In the genomic region with DNA sequence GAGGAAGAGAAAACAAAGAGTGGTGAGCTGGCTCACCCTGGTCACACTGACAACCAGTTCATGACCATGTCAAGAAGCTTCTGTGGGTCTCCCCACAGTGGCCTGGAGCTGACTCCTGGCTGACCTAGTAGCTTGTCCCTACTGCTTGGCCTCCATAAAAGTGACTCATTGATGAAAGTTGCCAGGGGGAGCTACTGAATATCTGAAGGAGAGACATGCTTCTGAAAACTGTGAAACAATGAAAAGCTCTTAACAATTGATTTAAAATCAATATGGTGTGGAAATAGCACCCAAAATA, we compare ENCODE assay signal across 28 cellular contexts. TPM values are rescaled to one million over a fixed set of nuclear protein-coding genes. Genes with fewer than 3 reads are reported as not detected.
A peak's percentile ranks its signal among the peaks of the same experiment; 100 is the strongest.
DNase-seq lines count a peak whose midpoint lies in the region; ATAC-seq and TF ChIP-seq lines count a peak whose summit lies in the region.
"Had no signal": no experiment of that assay in that cellular context is flagged by ENCODE, and none has a peak within 500 bp of the region (broad histone marks: within the 10 kb centered on the region; RNA-seq: fewer than 3 reads in every experiment).

No MANE protein-coding gene starts in this region.

- peaks cover 14% of the 10 kb centered on the region for H3K4me1 Mint-ChIP-seq in activated naive CD8-positive, alpha-beta T cell treated with anti-CD3 and anti-CD28 coated beads, Interleukin-2, amount 10 ng/mL, durations not matched to agents 7 days and 5 days
- peaks cover 4% of the 10 kb centered on the region for H3K4me1 Mint-ChIP-seq in activated naive CD8-positive, alpha-beta T cell treated with anti-CD3 and anti-CD28 coated beads, Interleukin-2, amount 50 U/mL, for 24 hours
- H3K4me1 Mint-ChIP-seq in GM23338 = peaks cover 5% of the 10 kb centered on the region; the same call in 2 of the 3 replicates

- no peak overlapping the region for H2AFZ ChIP-seq in GM23338

- no peak for ATAC-seq in activated naive CD8-positive, alpha-beta T cell treated with anti-CD3 and anti-CD28 coated beads, Interleukin-2, amount 10 ng/mL, durations not matched to agents 7 days and 5 days (ENCODE audit: low read depth)
- no peak for ATAC-seq in activated naive CD8-positive, alpha-beta T cell treated with anti-CD3 and anti-CD28 coated beads, Interleukin-2, amount 50 U/mL, for 24 hours
- ATAC-seq in GM23338 (no peak), GM18502 (IDR thresholded peaks at IDR 0.05; ENCODE audit: poor library complexity, unreplicated experiment) (no peak), GM18498 (IDR thresholded peaks at IDR 0.05; ENCODE audit: unreplicated experiment) (no peak)
- ATAC-seq: foreskin keratinocyte, left lung, Right ventricle myocardium inferior had no signal

- DNase-seq in activated naive CD8-positive, alpha-beta T cell treated with anti-CD3 and anti-CD28 coated beads, Interleukin-2, amount 10 ng/mL, durations not matched to agents 7 days and 5 days = no peak
- DNase-seq in activated naive CD8-positive, alpha-beta T cell treated with anti-CD3 and anti-CD28 coated beads, Interleukin-2, amount 50 U/mL, for 24 hours = no peak
- peak; percentile 73 for DNase-seq in MG63
- peak; percentile 8 for DNase-seq in choroid plexus epithelial cell (ENCODE audit: low read depth)
- DNase-seq in renal cortical epithelial cell (ENCODE audit: low read depth) = peak; percentile 3
- no peak for DNase-seq in GM23338 (ENCODE audit: low spot score)
- DNase-seq: activated CD4-positive, alpha-beta T cell treated with anti-CD3 and anti-CD28 coated beads, Interleukin-2, amount 50 U/mL, for 1 hour; cerebellar nuclear complex; foreskin keratinocyte; KG1; MV-4-11; naive thymus-derived CD8-positive, alpha-beta T cell; NCI-H2029; NCI-H2227 treated with DMSO at 0.1 percent for 48 hours; NCI-H82; occipital lobe; stimulated activated CD4-positive, alpha-beta T cell treated with anti-CD3 and anti-CD28 coated beads, Interleukin-4, amount 100 ng/mL, for 4 hours; testis; uterus; WERI-Rb-1 had no signal

- H3K27me3 ChIP-seq in MG63 (no peaks in the 10 kb centered on the region), GM23338 (ENCODE audit: insufficient read depth) (no peaks in the 10 kb centered on the region)
- H3K27me3 ChIP-seq: BLaER1, left lung, testis, uterus had no signal

- peaks cover 23% of the 10 kb centered on the region for H3K27me3 Mint-ChIP-seq in activated naive CD8-positive, alpha-beta T cell treated with anti-CD3 and anti-CD28 coated beads, Interleukin-2, amount 10 ng/mL, durations not matched to agents 7 days and 5 days
- H3K27me3 Mint-ChIP-seq in activated naive CD8-positive, alpha-beta T cell treated with anti-CD3 and anti-CD28 coated beads, Interleukin-2, amount 50 U/mL, for 24 hours = no peaks in the 10 kb centered on the region
- peaks cover 10% of the 10 kb centered on the region for H3K27me3 Mint-ChIP-seq in GM23338 (ENCODE audit: insufficient read depth, low read depth, poor library complexity)
- H3K27me3 Mint-ChIP-seq: activated naive CD4-positive, alpha-beta T cell treated with anti-CD3 and anti-CD28 coated beads, Interleukin-2, amount 50 U/mL, for 24 hours; naive thymus-derived CD8-positive, alpha-beta T cell had no signal

- no peaks in the 10 kb centered on the region for H3K36me3 Mint-ChIP-seq in activated naive CD8-positive, alpha-beta T cell treated with anti-CD3 and anti-CD28 coated beads, Interleukin-2, amount 10 ng/mL, durations not matched to agents 7 days and 5 days
- no peaks in the 10 kb centered on the region for H3K36me3 Mint-ChIP-seq in activated naive CD8-positive, alpha-beta T cell treated with anti-CD3 and anti-CD28 coated beads, Interleukin-2, amount 50 U/mL, for 24 hours (ENCODE audit: low read depth)
- no peaks in the 10 kb centered on the region for H3K36me3 Mint-ChIP-seq in GM23338 (ENCODE audit: low read depth)
- H3K36me3 Mint-ChIP-seq: activated naive CD4-positive, alpha-beta T cell treated with anti-CD3 and anti-CD28 coated beads, Interleukin-2, amount 50 U/mL, for 24 hours; naive thymus-derived CD8-positive, alpha-beta T cell had no signal

- H3K4me3 Mint-ChIP-seq in activated naive CD8-positive, alpha-beta T cell treated with anti-CD3 and anti-CD28 coated beads, Interleukin-2, amount 10 ng/mL, durations not matched to agents 7 days and 5 days = no peak overlapping the region
- no peak overlapping the region for H3K4me3 Mint-ChIP-seq in activated naive CD8-positive, alpha-beta T cell treated with anti-CD3 and anti-CD28 coated beads, Interleukin-2, amount 50 U/mL, for 24 hours
- no peak overlapping the region for H3K4me3 Mint-ChIP-seq in GM23338
- H3K4me3 Mint-ChIP-seq: naive thymus-derived CD8-positive, alpha-beta T cell had no signal

- no peaks in the 10 kb centered on the region for H3K79me2 ChIP-seq in GM23338 (replicated peaks; ENCODE audit: insufficient read depth)

- H3K4me2 ChIP-seq in GM23338 = no peak overlapping the region
- H3K4me2 ChIP-seq: A549, BLaER1 had no signal

- POLR2A ChIA-PET in activated naive CD8-positive, alpha-beta T cell treated with anti-CD3 and anti-CD28 coated beads, Interleukin-2, amount 10 ng/mL, durations not matched to agents 7 days and 5 days (lab: Charles Lee) = interaction anchor here (0.8 kb wide), 1 partner anchor 8 kb away, joined by 3 read pairs; no protein-coding TSS in a partner anchor

- H3K4me1 ChIP-seq in GM23338 (ENCODE audit: insufficient read depth) = no peaks in the 10 kb centered on the region
- H3K4me1 ChIP-seq: A549, foreskin keratinocyte, left lung, testis, uterus had no signal

- peak overlapping the region; percentile 30 for H3K27ac Mint-ChIP-seq in activated naive CD8-positive, alpha-beta T cell treated with anti-CD3 and anti-CD28 coated beads, Interleukin-2, amount 10 ng/mL, durations not matched to agents 7 days and 5 days
- no peak overlapping the region for H3K27ac Mint-ChIP-seq in activated naive CD8-positive, alpha-beta T cell treated with anti-CD3 and anti-CD28 coated beads, Interleukin-2, amount 50 U/mL, for 24 hours
- H3K27ac Mint-ChIP-seq in GM23338 = no peak overlapping the region

- no peaks in the 10 kb centered on the region for H3F3A ChIP-seq in GM23338 (replicated peaks; ENCODE audit: low read depth)

- no peaks in the 10 kb centered on the region for H3K9me3 Mint-ChIP-seq in activated naive CD8-positive, alpha-beta T cell treated with anti-CD3 and anti-CD28 coated beads, Interleukin-2, amount 10 ng/mL, durations not matched to agents 7 days and 5 days
- H3K9me3 Mint-ChIP-seq in activated naive CD8-positive, alpha-beta T cell treated with anti-CD3 and anti-CD28 coated beads, Interleukin-2, amount 50 U/mL, for 24 hours = no peaks in the 10 kb centered on the region
- no peaks in the 10 kb centered on the region for H3K9me3 Mint-ChIP-seq in GM23338
- H3K9me3 Mint-ChIP-seq: activated naive CD4-positive, alpha-beta T cell treated with anti-CD3 and anti-CD28 coated beads, Interleukin-2, amount 50 U/mL, for 24 hours; naive thymus-derived CD8-positive, alpha-beta T cell had no signal

- 0 out of 2 replicates have a peak, but pooled peaks cover 3% of the 10 kb centered on the region for H3K9me2 ChIP-seq in GM23338 (ENCODE audit: insufficient read depth)

- H4K20me1 ChIP-seq in GM23338 (replicated peaks; ENCODE audit: insufficient read depth) = no peaks in the 10 kb centered on the region
- H4K20me1 ChIP-seq: BLaER1 had no signal

- TF ChIP-seq CTCF in choroid plexus epithelial cell (conservative IDR thresholded peaks at IDR 0.05; ENCODE audit: low read depth, low read length) (no peak), GM23338 (conservative IDR thresholded peaks at IDR 0.05; ENCODE audit: low read depth in 2 of 2) (no peak)

- no peak overlapping the region for H3K27ac ChIP-seq in GM23338 (ENCODE audit: low read depth)
- H3K27ac ChIP-seq: A549, BLaER1, epithelial cell of prostate, foreskin keratinocyte, left lung, testis, uterus, WERI-Rb-1 had no signal

- H3K36me3 ChIP-seq in MG63 (no peaks in the 10 kb centered on the region), GM23338 (ENCODE audit: insufficient read depth) (no peaks in the 10 kb centered on the region)
- H3K36me3 ChIP-seq: BLaER1, left lung, uterus, WERI-Rb-1 had no signal

- H3K4me3 ChIP-seq in MG63 (no peak overlapping the region), choroid plexus epithelial cell (ENCODE audit: low read depth, low read length) (no peak overlapping the region), GM23338 (no peak overlapping the region)
- H3K4me3 ChIP-seq: A549, BLaER1, left lung, testis, uterus had no signal

- H3K9me3 ChIP-seq in MG63 = no peaks in the 10 kb centered on the region
- H3K9me3 ChIP-seq: A549, BLaER1, left lung, testis, uterus had no signal

TF ChIP-seq in GM23338, 12 proteins besides CTCF, POLR2A, EP300 and RAD21 (continues in another document):
- TF ChIP-seq ZNF331 (CRISPR knock-in tag; IDR thresholded peaks at IDR 0.05; ENCODE audit: low read depth) (no peak), JUNB (IDR thresholded peaks at IDR 0.05; ENCODE audit: unreplicated experiment) (no peak), STAT1 (IDR thresholded peaks at IDR 0.05; ENCODE audit: unreplicated experiment) (no peak)

RNA-seq across cellular contexts. Expression of gene SMPD3, which starts 22.0 kb away (rescaled TPM):
- total RNA-seq in activated naive CD8-positive, alpha-beta T cell treated with anti-CD3 and anti-CD28 coated beads, Interleukin-2, amount 10 ng/mL, durations not matched to agents 7 days and 5 days = 10 to 100 TPM; 16.0 to 16.9 TPM
- total RNA-seq in MG63 (2014; rRNA removed; shearing (Covaris generic); ENCODE audit: low replicate concordance) = not detected in 2 replicates
- under 0.01 TPM in 1 of 2 replicates, not detected in the other for total RNA-seq in renal cortical epithelial cell
- 0.31 and 0.83 TPM in 2 replicates for total RNA-seq in GM23338 (2014; rRNA removed; shearing (Covaris generic))
- 0.57 and 0.68 TPM in 2 replicates for polyA plus RNA-seq in GM23338 (2016; fragmentation: Nextera tagmentation; extraction: Ambion mirVana)

Comparison
In these comparisons a context has a peak if more than half of its experiments do, and no peak if none do; other contexts are left out.
1. DNase-seq: peak in MG63 (single experiment), choroid plexus epithelial cell (single experiment) and renal cortical epithelial cell (single experiment); none in activated naive CD8-positive, alpha-beta T cell treated with anti-CD3 and anti-CD28 coated beads, Interleukin-2, amount 10 ng/mL, durations not matched to agents 7 days and 5 days (single experiment), activated naive CD8-positive, alpha-beta T cell treated with anti-CD3 and anti-CD28 coated beads, Interleukin-2, amount 50 U/mL, for 24 hours (single experiment) and GM23338 (single experiment).